Comparison of ENCODE assay signal across 25 cellular contexts in genomic region chr1:170426596-170426995, GRCh38.
"Had no signal": no experiment of that assay in that cellular context is flagged by ENCODE, and none has a peak within 500 bp of the region (broad histone marks: within the 10 kb centered on the region; RNA-seq: fewer than 3 reads in every experiment).

No MANE protein-coding gene starts in this region.

- H3K36me3 Mint-ChIP-seq: memory B cell; natural killer cell treated with Interleukin-12 subunit alpha and Interleukin-12 subunit beta and Interleukin-15 and Interleukin-18, amount 100 ng/mL, for 72 hours; stimulated activated effector memory CD8-positive, alpha-beta T cell treated with anti-CD3 and anti-CD28 coated beads, Interleukin-12 subunit alpha, Interleukin-12 subunit beta, amount 100 ng/mL, for 72 hours had no signal

- H3K27ac Mint-ChIP-seq: memory B cell; natural killer cell treated with Interleukin-12 subunit alpha and Interleukin-12 subunit beta and Interleukin-15 and Interleukin-18, amount 100 ng/mL, for 72 hours; stimulated activated effector memory CD8-positive, alpha-beta T cell treated with anti-CD3 and anti-CD28 coated beads, Interleukin-12 subunit alpha, Interleukin-12 subunit beta, amount 100 ng/mL, for 72 hours had no signal

- H3K4me3 ChIP-seq: colonic mucosa, gastrocnemius medialis, heart right ventricle, left ventricle myocardium inferior, lower lobe of right lung, psoas muscle, right lobe of liver, tibial artery, upper lobe of left lung, uterus had no signal

- H3K4me1 Mint-ChIP-seq: memory B cell; stimulated activated effector memory CD8-positive, alpha-beta T cell treated with anti-CD3 and anti-CD28 coated beads, Interleukin-12 subunit alpha, Interleukin-12 subunit beta, amount 100 ng/mL, for 72 hours had no signal

- ATAC-seq: esophagus mucosa; gastrocnemius medialis; heart right ventricle; lower lobe of right lung; natural killer cell treated with Interleukin-12 subunit alpha and Interleukin-12 subunit beta and Interleukin-15 and Interleukin-18, amount 100 ng/mL, for 72 hours; psoas muscle; right lobe of liver; stimulated activated effector memory CD8-positive, alpha-beta T cell treated with anti-CD3 and anti-CD28 coated beads, Interleukin-12 subunit alpha, Interleukin-12 subunit beta, amount 100 ng/mL, for 72 hours; stimulated activated naive CD8-positive, alpha-beta T cell treated with anti-CD3 and anti-CD28 coated beads, Interleukin-15, Interleukin-2, amounts not matched to agents 100 U/mL and 50 U/mL, for 24 hours had no signal

- H3K9me3 ChIP-seq: colonic mucosa, gastrocnemius medialis, left ventricle myocardium inferior, lower lobe of right lung, neutrophil, psoas muscle, right lobe of liver, tibial artery, upper lobe of left lung, uterus had no signal

- H3K4me1 ChIP-seq: colonic mucosa, gastrocnemius medialis, heart right ventricle, left ventricle myocardium inferior, lower lobe of right lung, psoas muscle, right lobe of liver, tibial artery, upper lobe of left lung, uterus had no signal

- FAIRE-seq: endometrium, keratinocyte had no signal

- H3K27me3 ChIP-seq: colonic mucosa, gastrocnemius medialis, heart right ventricle, neutrophil, right lobe of liver, tibial artery, upper lobe of left lung, uterus had no signal

- H3K36me3 ChIP-seq: colonic mucosa, gastrocnemius medialis, heart right ventricle, left ventricle myocardium inferior, lower lobe of right lung, neutrophil, right lobe of liver, tibial artery, upper lobe of left lung, uterus had no signal

- H3K9me3 Mint-ChIP-seq: stimulated activated effector memory CD8-positive, alpha-beta T cell treated with anti-CD3 and anti-CD28 coated beads, Interleukin-12 subunit alpha, Interleukin-12 subunit beta, amount 100 ng/mL, for 72 hours had no signal

- H3K27ac ChIP-seq: colonic mucosa, gastrocnemius medialis, heart right ventricle, left ventricle myocardium inferior, lower lobe of right lung, neutrophil, psoas muscle, right lobe of liver, tibial artery, upper lobe of left lung, uterus had no signal

- H3K4me3 Mint-ChIP-seq: memory B cell; natural killer cell treated with Interleukin-12 subunit alpha and Interleukin-12 subunit beta and Interleukin-15 and Interleukin-18, amount 100 ng/mL, for 72 hours; stimulated activated effector memory CD8-positive, alpha-beta T cell treated with anti-CD3 and anti-CD28 coated beads, Interleukin-12 subunit alpha, Interleukin-12 subunit beta, amount 100 ng/mL, for 72 hours had no signal

- DNase-seq: colonic mucosa; dermis blood vessel endothelial cell; effector CD4-positive, alpha-beta T cell; gastrocnemius medialis; hypothalamus; left ventricle myocardium inferior; lower lobe of right lung; midbrain; psoas muscle; retina; right lobe of liver; stimulated activated CD4-positive, alpha-beta T cell treated with anti-CD3 and anti-CD28 coated beads, Interleukin-4, amount 100 ng/mL, for 1 hour; stimulated activated CD8-positive, alpha-beta memory T cell treated with anti-CD3 and anti-CD28 coated beads, Interleukin-4, amount 100 ng/mL, for 48 hours; stimulated activated naive CD8-positive, alpha-beta T cell treated with anti-CD3 and anti-CD28 coated beads, Interleukin-15, Interleukin-2, amounts not matched to agents 100 U/mL and 50 U/mL, for 24 hours; tibial artery; upper lobe of left lung; uterus had no signal
